2 cellular contexts compared by ENCODE assay signal in the genomic region with DNA sequence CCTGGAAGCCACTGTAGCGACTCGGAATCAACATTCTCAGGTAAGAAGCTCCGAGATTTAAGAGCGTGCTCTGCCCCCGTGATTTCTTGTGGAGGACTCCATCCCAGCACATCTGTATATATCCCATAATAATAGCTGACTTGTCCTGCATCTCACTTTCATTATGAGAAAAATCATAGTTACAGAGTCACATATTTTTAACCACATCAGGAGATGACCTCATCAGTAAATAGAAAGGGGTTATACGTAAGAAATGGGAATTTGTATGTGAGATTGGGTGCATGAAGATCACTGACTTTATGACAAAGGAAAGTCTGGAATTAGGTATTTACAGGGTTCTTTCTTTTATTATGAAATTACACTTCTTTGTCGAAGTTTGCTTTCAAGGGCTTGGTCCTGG.
TF ChIP-seq lines count a peak whose summit lies in the region.

No MANE protein-coding gene starts in this region.

TF ChIP-seq in HepG2, 621 proteins besides CTCF, POLR2A, EP300 and RAD21:
- TF ChIP-seq RXRA (CRISPR knock-in tag; IDR thresholded peaks at IDR 0.05) (no peak), CREB1 (IDR thresholded peaks at IDR 0.05) (0 out of 2 replicates have a peak, but pooled peaks have one; percentile 22), CREB1 (CRISPR knock-in tag; IDR thresholded peaks at IDR 0.05) (no peak), ATF7 (IDR thresholded peaks at IDR 0.05) (peak; percentile 80), ATF7 (CRISPR knock-in tag; IDR thresholded peaks at IDR 0.05) (no peak)

TF ChIP-seq in GM12878, 131 proteins besides CTCF, POLR2A, EP300 and RAD21:
- TF ChIP-seq RUNX3 (IDR thresholded peaks at IDR 0.05; ENCODE audit: low read length) (peak; percentile 41; the same call in 1 of the 2 replicates), ATF7 (IDR thresholded peaks at IDR 0.05; ENCODE audit: low read depth) (peak; percentile 41; the same call in 1 of the 2 replicates), JUNB (IDR thresholded peaks at IDR 0.05) (peak; percentile 68), NFIC (IDR thresholded peaks at IDR 0.05; ENCODE audit: low read depth, low read length) (peak; percentile 18; the same call in 1 of the 2 replicates), POLR2AphosphoS5 (IDR thresholded peaks at IDR 0.05; ENCODE audit: low read length) (no peak)
